10 cellular contexts compared by ENCODE assay signal in the genomic region with DNA sequence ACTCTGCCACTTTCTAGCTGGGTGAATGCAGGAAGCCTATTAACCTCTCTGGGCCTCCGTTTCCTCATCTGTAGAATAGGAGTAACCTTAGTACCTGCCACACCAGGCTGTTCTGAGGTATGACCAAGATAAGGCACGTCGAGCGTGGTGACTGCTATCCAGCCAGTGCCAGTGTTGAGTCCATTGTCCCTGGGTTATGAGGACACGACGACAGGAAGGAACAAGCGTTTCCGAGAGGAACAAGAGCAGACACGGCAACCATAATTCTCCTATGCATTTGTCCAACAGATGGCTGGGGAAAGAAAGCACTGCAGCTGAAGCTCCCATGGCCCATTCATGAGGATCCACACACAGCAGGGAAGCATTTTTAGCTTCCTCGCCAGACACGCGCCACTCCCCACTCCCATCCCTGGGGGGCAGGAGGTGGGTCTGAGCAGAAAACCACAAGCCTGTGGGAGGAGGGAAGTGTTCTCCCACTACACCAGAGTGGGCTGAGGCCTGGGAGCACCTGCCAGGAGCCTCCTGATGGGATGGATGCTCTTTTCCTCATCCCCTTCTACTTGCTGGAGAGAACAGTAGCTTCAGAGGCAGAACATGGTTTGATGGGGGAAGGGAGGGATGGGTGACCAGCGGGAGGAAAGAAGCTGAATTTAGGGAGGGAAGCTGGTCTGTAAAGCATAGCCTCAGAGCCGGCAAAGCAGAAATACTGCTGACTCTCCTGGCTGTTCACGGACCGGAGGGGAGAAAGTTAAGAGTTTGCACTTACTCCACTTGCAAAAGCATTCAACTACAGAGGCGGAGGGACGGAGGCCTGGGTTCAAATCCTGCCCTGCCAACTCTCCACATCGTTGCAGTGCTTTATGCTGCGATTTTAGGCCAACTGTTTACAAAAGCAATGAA. TPM values are rescaled to one million over a fixed set of nuclear protein-coding genes. Genes with fewer than 3 reads are reported as not detected.
A peak's percentile ranks its signal among the peaks of the same experiment; 100 is the strongest.
DNase-seq lines count a peak whose midpoint lies in the region; ATAC-seq, FAIRE-seq and TF ChIP-seq lines count a peak whose summit lies in the region.
"Had no signal": no experiment of that assay in that cellular context is flagged by ENCODE, and none has a peak within 500 bp of the region (broad histone marks: within the 10 kb centered on the region; RNA-seq: fewer than 3 reads in every experiment).

No MANE protein-coding gene starts in this region.

- H2AFZ ChIP-seq in K562 (ENCODE audit: low read depth, low read length), result no peak overlapping the region

- FAIRE-seq in K562 (lab: Jason Lieb, UNC), result no peak

- POLR2A ChIA-PET in CD4-positive, alpha-beta T cell (lab: Charles Lee), result interaction anchor here (0.5 to 6.0 kb wide), 7 partner anchors 13 to 123 kb away, joined by 3 to 135 read pairs (median 3); a partner anchor contains a TSS
- POLR2A ChIA-PET in K562 (lab: Yijun Ruan, JAX), result interaction anchor here (0.6 to 1.2 kb wide), 5 partner anchors 10 to 355 kb away, joined by 3 read pairs; no protein-coding TSS in a partner anchor

- 83% methylated on average over 17 of the region's 20 CpGs for WGBS in HUES64
- WGBS in K562 (ENCODE audit: insufficient coverage, low coverage, missing lambda C conversion rate), result 76% methylated on average over 20 of the region's 20 CpGs

- peaks cover 56% of the 10 kb centered on the region for H3K79me2 ChIP-seq in K562 (ENCODE audit: control insufficient read depth, insufficient read depth, low read length)

- H3K36me3 ChIP-seq in HUES64 (ENCODE audit: insufficient read depth, low read length) (peaks cover 26% of the 10 kb centered on the region; the same call in 1 of the 2 replicates), K562 (ENCODE audit: control insufficient read depth, insufficient read depth, low read length) (peaks cover 38% of the 10 kb centered on the region)

- H3K9me1 ChIP-seq in K562 (ENCODE audit: control insufficient read depth, insufficient read depth, low read length), result no peaks in the 10 kb centered on the region

- no peak for TF ChIP-seq RAD21 in K562 (CRISPR knock-in tag; conservative IDR thresholded peaks at IDR 0.05 in 1 of 2, IDR thresholded peaks at IDR 0.05 in 1 of 2)

- H3K4me3 ChIP-seq in HUES64 (ENCODE audit: low read length) (peak overlapping the region; percentile 77; the same call in 1 of the 2 replicates), K562 (no peak overlapping the region)

- H3K9me3 Mint-ChIP-seq in CD4-positive, alpha-beta T cell, result no peaks in the 10 kb centered on the region
- no peaks in the 10 kb centered on the region for H3K9me3 Mint-ChIP-seq in nephron progenitor cell

- H3K27ac ChIP-seq in CD4-positive, alpha-beta T cell (ENCODE audit: low read depth, low read length), result peak overlapping the region; percentile 13
- no peak overlapping the region for H3K27ac ChIP-seq in HUES64 (ENCODE audit: low read depth, low read length)
- H3K27ac ChIP-seq in K562 (ENCODE audit: extremely low read depth, low read depth, low read length), result no peak overlapping the region; the same call in 2 of the 3 replicates

- DNase-seq in CD4-positive, alpha-beta T cell, result no peak
- DNase-seq in K562 (ENCODE audit: extremely low read depth in 1 of 4, low spot score in 3 of 4) (no peak), nephron progenitor cell (no peak), cerebellar nuclear complex (lab: John Stamatoyannopoulos, UW) (no peak)
- DNase-seq: activated effector memory CD4-positive, alpha-beta T cell treated with anti-CD3 and anti-CD28 coated beads, Interleukin-2, amount 50 U/mL, for 16 hours; NCI-H510A treated with DMSO at 0.1 percent for 48 hours had no signal

- in situ Hi-C loops in K562 (cut with MboI), result no loop called here

- TF ChIP-seq POLR2A in K562 (conservative IDR thresholded peaks at IDR 0.05), result no peak

- H3K36me3 Mint-ChIP-seq in CD4-positive, alpha-beta T cell (ENCODE audit: low read depth), result peaks cover 58% of the 10 kb centered on the region
- H3K36me3 Mint-ChIP-seq in nephron progenitor cell (ENCODE audit: low read depth), result peaks cover 32% of the 10 kb centered on the region

- H3K27ac Mint-ChIP-seq in CD4-positive, alpha-beta T cell, result peak overlapping the region; percentile 82
- no peak overlapping the region for H3K27ac Mint-ChIP-seq in nephron progenitor cell

- BruUV-seq in K562 (replicated peaks; lab: Mats Ljungman, UMichigan), result no TSS peak

- H3K4me1 ChIP-seq in HUES64 (ENCODE audit: insufficient read depth, low read length) (peaks cover 22% of the 10 kb centered on the region; the same call in 1 of the 2 replicates), K562 (replicated peaks in 1 of 2; ENCODE audit: control insufficient read depth in 2 of 2, insufficient read depth in 2 of 2, low read length in 2 of 2) (peaks cover 19 to 31% of the 10 kb centered on the region in 2 experiments; a peak in 4 of 5 replicates)

- peak overlapping the region; percentile 2; the same call in 1 of the 2 replicates for H3K4me2 ChIP-seq in K562 (ENCODE audit: insufficient read depth, low read length)

- intact Hi-C loops in CD4-positive, alpha-beta T cell (cut with DNase I, micrococcal nuclease), result loop anchor here (5.0 kb wide), 1 partner anchor 33 kb away; no protein-coding TSS in a partner anchor
- intact Hi-C loops in K562 (cut with micrococcal nuclease), result loop anchor here (5.0 kb wide), 1 partner anchor 58 kb away; no protein-coding TSS in a partner anchor

- H3K4me3 Mint-ChIP-seq in CD4-positive, alpha-beta T cell, result peak overlapping the region; percentile 87
- peak overlapping the region; percentile 96 for H3K4me3 Mint-ChIP-seq in nephron progenitor cell

- peaks cover 65% of the 10 kb centered on the region for H3K4me1 Mint-ChIP-seq in CD4-positive, alpha-beta T cell (ENCODE audit: low read depth)
- H3K4me1 Mint-ChIP-seq in nephron progenitor cell, result peaks cover 78% of the 10 kb centered on the region

- no peak for TF ChIP-seq CTCF in CD4-positive, alpha-beta T cell (IDR thresholded peaks at IDR 0.05)
- no peak for TF ChIP-seq CTCF in K562 (IDR thresholded peaks at IDR 0.05 in 2 of 3, conservative IDR thresholded peaks at IDR 0.05 in 1 of 3; ENCODE audit: insufficient read depth in 2 of 3, low read depth in 1 of 3, low read length in 3 of 3)
- no peak for TF ChIP-seq CTCF in nephron progenitor cell (IDR thresholded peaks at IDR 0.05)

- no peak for ATAC-seq in CD4-positive, alpha-beta T cell (ENCODE audit: poor library complexity)
- ATAC-seq in K562, result no peak
- no peak for ATAC-seq in HG02938 (IDR thresholded peaks at IDR 0.05; ENCODE audit: unreplicated experiment)
- no peak for ATAC-seq in GM18517 (IDR thresholded peaks at IDR 0.05; ENCODE audit: unreplicated experiment)
- no peak for ATAC-seq in GM18873 (IDR thresholded peaks at IDR 0.05; ENCODE audit: low FRiP score, unreplicated experiment)

- H4K20me1 ChIP-seq in K562 (replicated peaks; ENCODE audit: control insufficient read depth, insufficient read depth, low read length), result no peaks in the 10 kb centered on the region; the same call in none of the 2 replicates

- H3K9ac ChIP-seq in HUES64 (ENCODE audit: low read depth, low read length), result no peak overlapping the region
- peak overlapping the region in 1 of 2 experiments; percentile 28; a peak in 1 of 4 replicates for H3K9ac ChIP-seq in K562 (ENCODE audit: insufficient read depth in 1 of 2, low read depth in 2 of 2, low read length in 2 of 2)

- no peaks in the 10 kb centered on the region for H3K27me3 ChIP-seq in CD4-positive, alpha-beta T cell (ENCODE audit: control insufficient read depth, insufficient read depth, low read length)
- H3K27me3 ChIP-seq in HUES64 (ENCODE audit: insufficient read depth, low read length) (peaks cover 7% of the 10 kb centered on the region), K562 (ENCODE audit: control insufficient read depth in 2 of 2, insufficient read depth in 2 of 2, low read length in 2 of 2) (no peaks in the 10 kb centered on the region)

- H3K9me3 ChIP-seq in CD4-positive, alpha-beta T cell (ENCODE audit: control insufficient read depth, low read length), result no peaks in the 10 kb centered on the region
- H3K9me3 ChIP-seq in HUES64 (ENCODE audit: insufficient read depth, low read depth, low read length), result no peaks in the 10 kb centered on the region
- no peaks in the 10 kb centered on the region; the same call in 1 of the 2 replicates for H3K9me3 ChIP-seq in K562 (replicated peaks; ENCODE audit: control insufficient read depth, insufficient read depth, low read depth, low read length)

- no peaks in the 10 kb centered on the region for H3K27me3 Mint-ChIP-seq in CD4-positive, alpha-beta T cell
- H3K27me3 Mint-ChIP-seq in nephron progenitor cell (ENCODE audit: low read depth, poor library complexity), result no peaks in the 10 kb centered on the region

- CTCF ChIA-PET in CD4-positive, alpha-beta T cell (lab: Charles Lee), result interaction anchor here (2.0 kb wide), 1 partner anchor 12 kb away, joined by 8 read pairs; no protein-coding TSS in a partner anchor
- CTCF ChIA-PET in K562 (lab: Yijun Ruan, JAX; ENCODE audit: low intra/inter-chr PET ratio), result no interaction called here

- TF ChIP-seq EP300 in K562 (IDR thresholded peaks at IDR 0.05; ENCODE audit: low read length), result no peak

RNA-seq across cellular contexts. Expression of a gene that starts 2.7 kb away (rescaled TPM):
- total RNA-seq in CD4-positive, alpha-beta T cell, result 100 to 1,000 TPM; 179 to 181 TPM
- polyA plus RNA-seq in HUES64 (2013, experiment 1 of 2), result 158 TPM
- 213 TPM for polyA plus RNA-seq in HUES64 (2013, experiment 2 of 2)
- 27.5 and 42.5 TPM in 2 replicates for total RNA-seq in K562 (2011; cell fraction: chromatin; rRNA removed; ENCODE audit: low replicate concordance)
- total RNA-seq in K562 (2011; cell fraction: nucleolus; rRNA removed), result 32.2 and 34.5 TPM in 2 replicates
- 35.0 and 39.8 TPM in 2 replicates for total RNA-seq in K562 (2011; cell fraction: nucleoplasm; rRNA removed)
- total RNA-seq in K562 (2014; rRNA removed) (117 and 145 TPM in 2 replicates), K562 (2014; rRNA removed; fragmentation: Illumina TruSeq; extraction: Trizol) (49.5 and 60.5 TPM in 2 replicates), K562 (2015; rRNA removed; fragmentation: Illumina TruSeq; extraction: Trizol) (71.8 and 72.5 TPM in 2 replicates), K562 (2021) (185 and 186 TPM in 2 replicates)
- polyA plus RNA-seq in K562 (2011; rRNA removed) (33.9 and 39.4 TPM in 2 replicates), K562 (2014; fragmentation: Illumina TruSeq; extraction: Trizol) (161 TPM in 2 replicates), K562 (2014; fragmentation: Nextera tagmentation; extraction: Ambion mirVana) (10 to 100 TPM; 27.7 to 33.4 TPM), K562 (2014; rRNA removed) (91.2 and 100 TPM in 2 replicates)
- polyA plus RNA-seq in K562 (2011; cell fraction: cytosol; rRNA removed), result 54.4 and 79.1 TPM in 2 replicates
- polyA plus RNA-seq in K562 (2011; cell fraction: nucleus; rRNA removed), result 33.5 and 46.0 TPM in 2 replicates
- 111 and 131 TPM in 2 replicates for polyA plus RNA-seq in K562 (2012)
- 21.2 and 25.2 TPM in 2 replicates for polyA minus RNA-seq in K562 (2011; rRNA and poly(A)+ RNA removed)
- 32.1 and 32.6 TPM in 2 replicates for polyA minus RNA-seq in K562 (2011; cell fraction: cytosol; rRNA and poly(A)+ RNA removed)
- polyA minus RNA-seq in K562 (2011; cell fraction: nucleus; rRNA and poly(A)+ RNA removed), result 15.1 and 19.7 TPM in 2 replicates

RNA-seq across cellular contexts. Expression of a gene that starts 33.1 kb away (rescaled TPM):
- 10 to 100 TPM; 76.6 to 78.6 TPM for total RNA-seq in CD4-positive, alpha-beta T cell
- polyA plus RNA-seq in HUES64 (2013, experiment 1 of 2), result 12.1 TPM
- 15.3 TPM for polyA plus RNA-seq in HUES64 (2013, experiment 2 of 2)
- 52.2 and 130 TPM in 2 replicates for total RNA-seq in K562 (2011; cell fraction: chromatin; rRNA removed; ENCODE audit: low replicate concordance)
- total RNA-seq in K562 (2011; cell fraction: nucleolus; rRNA removed), result 84.1 and 104 TPM in 2 replicates
- total RNA-seq in K562 (2011; cell fraction: nucleoplasm; rRNA removed), result 79.9 and 86.4 TPM in 2 replicates
- 30.6 and 40.4 TPM in 2 replicates for total RNA-seq in K562 (2014; rRNA removed)
- total RNA-seq in K562 (2014; rRNA removed; fragmentation: Illumina TruSeq; extraction: Trizol), result 15.5 and 16.6 TPM in 2 replicates
- total RNA-seq in K562 (2015; rRNA removed; fragmentation: Illumina TruSeq; extraction: Trizol), result 18.5 and 21.1 TPM in 2 replicates
- total RNA-seq in K562 (2021), result 48.6 and 51.2 TPM in 2 replicates
- polyA plus RNA-seq in K562 (2011; rRNA removed), result 25.6 and 34.8 TPM in 2 replicates
- polyA plus RNA-seq in K562 (2011; cell fraction: cytosol; rRNA removed), result 33.1 and 49.1 TPM in 2 replicates
- 59.7 and 85.8 TPM in 2 replicates for polyA plus RNA-seq in K562 (2011; cell fraction: nucleus; rRNA removed)
- 22.4 and 33.6 TPM in 2 replicates for polyA plus RNA-seq in K562 (2012)
- polyA plus RNA-seq in K562 (2014; fragmentation: Illumina TruSeq; extraction: Trizol), result 16.5 and 20.7 TPM in 2 replicates
- polyA plus RNA-seq in K562 (2014; fragmentation: Nextera tagmentation; extraction: Ambion mirVana), result 1 to 10 TPM; 2.1 to 2.5 TPM
- polyA plus RNA-seq in K562 (2014; rRNA removed), result 25.4 and 30.1 TPM in 2 replicates
- 31.9 and 39.3 TPM in 2 replicates for polyA minus RNA-seq in K562 (2011; rRNA and poly(A)+ RNA removed)
- 43.7 and 62.8 TPM in 2 replicates for polyA minus RNA-seq in K562 (2011; cell fraction: cytosol; rRNA and poly(A)+ RNA removed)
- 33.7 and 40.1 TPM in 2 replicates for polyA minus RNA-seq in K562 (2011; cell fraction: nucleus; rRNA and poly(A)+ RNA removed)
